ENCODE assay signal across 11 cellular contexts in genomic region chr16:14510939-14511797, GRCh38.
DNase-seq lines count a peak whose midpoint lies in the region; ATAC-seq and TF ChIP-seq lines count a peak whose summit lies in the region.
"Had no signal": no experiment of that assay in that cellular context is flagged by ENCODE, and none has a peak within 500 bp of the region (broad histone marks: within the 10 kb centered on the region; RNA-seq: fewer than 3 reads in every experiment).

No MANE protein-coding gene starts in this region.

- DNase-seq in GM04503 (ENCODE audit: low read depth), result peak; percentile 73
- peak in 1 of 2 experiments; percentile 60 for DNase-seq in SJSA1 (ENCODE audit: low read depth in 1 of 2, low spot score in 2 of 2)
- peak; percentile 27 for DNase-seq in fibroblast of gingiva (ENCODE audit: low read depth)
- DNase-seq in gastrocnemius medialis, result no peak
- no peak for DNase-seq in putamen (ENCODE audit: low spot score)
- no peak for DNase-seq in colonic mucosa
- DNase-seq: aorta; GOT3; right cardiac atrium; stimulated activated CD8-positive, alpha-beta memory T cell treated with anti-CD3 and anti-CD28 coated beads, Interleukin-4, amount 100 ng/mL, for 48 hours had no signal

- H3K4me3 ChIP-seq in SJSA1 (no peak overlapping the region), gastrocnemius medialis (no peak overlapping the region), colonic mucosa (no peak overlapping the region)

- no peaks in the 10 kb centered on the region for H3K9me3 ChIP-seq in SJSA1 (replicated peaks)
- no peaks in the 10 kb centered on the region for H3K9me3 ChIP-seq in gastrocnemius medialis
- H3K9me3 ChIP-seq in colonic mucosa, result no peaks in the 10 kb centered on the region

- H3K36me3 ChIP-seq in SJSA1 (no peaks in the 10 kb centered on the region), gastrocnemius medialis (no peaks in the 10 kb centered on the region), colonic mucosa (no peaks in the 10 kb centered on the region)

- in situ Hi-C loops in gastrocnemius medialis (cut with MboI; ENCODE audit: low sequenced_read_pairs in 4 of 4), result no loop called here

- intact Hi-C loops in gastrocnemius medialis (cut with DNase I; ENCODE audit: low total_unique reads), result no loop called here
- intact Hi-C loops in colonic mucosa (cut with DNase I), result no loop called here

- no peak overlapping the region for H3K9ac ChIP-seq in colonic mucosa (ENCODE audit: low read depth in 2 of 2, low read length in 2 of 2)

- ATAC-seq in gastrocnemius medialis, result no peak
- ATAC-seq in HG03378 (IDR thresholded peaks at IDR 0.05; ENCODE audit: unreplicated experiment), result no peak

- TF ChIP-seq POLR2A in gastrocnemius medialis (IDR thresholded peaks at IDR 0.05), result no peak

- TF ChIP-seq CTCF in gastrocnemius medialis (IDR thresholded peaks at IDR 0.05 in 4 of 5, conservative IDR thresholded peaks at IDR 0.05 in 1 of 5) (no peak), colonic mucosa (IDR thresholded peaks at IDR 0.05) (no peak)

- peak overlapping the region; percentile 14; the same call in 1 of the 2 replicates for H3K27ac ChIP-seq in SJSA1
- peak overlapping the region in 3 of 4 donors; percentile 9 to 38 (median 16) for H3K27ac ChIP-seq in gastrocnemius medialis
- no peak overlapping the region for H3K27ac ChIP-seq in colonic mucosa

- H3K4me1 ChIP-seq in SJSA1 (replicated peaks), result peaks cover 28% of the 10 kb centered on the region
- H3K4me1 ChIP-seq in gastrocnemius medialis, result peaks cover 30 to 31% of the 10 kb centered on the region in 2 donors
- no peaks in the 10 kb centered on the region for H3K4me1 ChIP-seq in colonic mucosa

- no peaks in the 10 kb centered on the region for H3K27me3 ChIP-seq in SJSA1 (replicated peaks)
- no peaks in the 10 kb centered on the region for H3K27me3 ChIP-seq in gastrocnemius medialis
- H3K27me3 ChIP-seq in colonic mucosa, result no peaks in the 10 kb centered on the region

Comparison
In these comparisons a context has a peak if more than half of its experiments do, and no peak if none do; other contexts are left out.
1. DNase-seq: peak in GM04503 (single experiment) and fibroblast of gingiva (single experiment); none in gastrocnemius medialis (0 of 2), putamen (single experiment) and colonic mucosa (single experiment).